ENCODE assay signal across 8 cellular contexts in the genomic region with DNA sequence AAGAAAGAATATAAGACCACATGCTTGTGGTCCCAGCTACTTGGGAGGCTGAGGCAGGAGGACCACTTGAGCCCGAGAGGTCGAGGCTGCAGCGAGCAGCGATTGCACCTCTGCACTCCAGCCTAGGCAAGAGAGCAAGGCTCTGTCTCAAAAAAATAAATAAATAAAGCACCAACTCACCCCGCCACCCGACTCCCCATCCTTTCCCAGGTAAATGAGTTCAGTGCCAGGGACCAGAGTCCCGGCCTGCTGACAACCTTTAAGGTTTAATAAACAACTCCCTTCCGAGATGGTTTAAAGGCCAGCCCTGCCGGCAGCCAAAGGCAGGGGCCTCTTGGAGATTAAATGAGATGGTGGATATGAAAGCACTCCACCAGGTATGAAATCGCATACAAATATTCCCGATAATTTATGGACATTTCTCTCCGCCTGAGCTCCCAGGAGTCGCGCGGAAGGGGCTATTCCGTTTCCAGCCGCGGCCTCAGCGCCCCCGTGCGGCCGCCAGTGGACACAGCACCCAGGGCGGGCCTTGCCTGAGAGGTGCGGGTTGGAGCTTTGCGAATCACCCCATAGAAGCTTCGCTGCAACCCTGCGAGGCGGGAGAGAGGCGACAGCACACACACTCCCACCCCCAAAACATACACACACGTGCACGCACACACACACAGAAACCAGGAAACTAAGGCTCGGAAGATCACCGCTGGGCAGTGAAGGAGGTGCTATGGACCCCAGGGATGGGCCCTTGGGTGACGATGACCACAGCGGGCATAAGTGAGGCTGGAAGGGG. TPM values are rescaled to one million over a fixed set of nuclear protein-coding genes. Genes with fewer than 3 reads are reported as not detected.
A peak's percentile ranks its signal among the peaks of the same experiment; 100 is the strongest.
DNase-seq lines count a peak whose midpoint lies in the region; ATAC-seq and TF ChIP-seq lines count a peak whose summit lies in the region.

No MANE protein-coding gene starts in this region.

- RAD21 ChIA-PET in HCT116 (lab: Charles Lee; ENCODE audit: low non-redundant PET in 1 of 2, low total read pairs in 2 of 2, uncharacterized antibody in 2 of 2, unreplicated experiment in 2 of 2) = interaction anchor here (0.6 to 1.1 kb wide), 4 partner anchors 109 to 904 kb away, joined by 3 to 6 read pairs (median 4); no protein-coding TSS in a partner anchor

- H3K27ac ChIP-seq in BLaER1 (no peak overlapping the region), HCT116 (ENCODE audit: low read depth, low read length) (no peak overlapping the region), OCI-LY7 (ENCODE audit: low read depth, low read length, poor library complexity, severe bottlenecking) (no peak overlapping the region), transverse colon (no peak overlapping the region)

- no peak for TF ChIP-seq POLR2A in HCT116 (IDR thresholded peaks at IDR 0.05; ENCODE audit: borderline replicate concordance, extremely low read depth, insufficient read depth, insufficient read length)
- no peak for TF ChIP-seq POLR2A in transverse colon (IDR thresholded peaks at IDR 0.05)

- H2AFZ ChIP-seq in HCT116 (ENCODE audit: low read depth, low read length, poor library complexity, severe bottlenecking) (peak overlapping the region; percentile 92), OCI-LY7 (ENCODE audit: low read length) (no peak overlapping the region)

- H3K9me3 Mint-ChIP-seq in activated T-cell treated with anti-CD3 and anti-CD28 coated beads, Interleukin-2, amount 50 U/mL, for 24 hours = no peaks in the 10 kb centered on the region
- no peaks in the 10 kb centered on the region for H3K9me3 Mint-ChIP-seq in naive thymus-derived CD8-positive, alpha-beta T cell

- BruUV-seq in HCT116 (replicated peaks; lab: Mats Ljungman, UMichigan) (no TSS peak), OCI-LY7 (replicated peaks; lab: Mats Ljungman, UMichigan) (no TSS peak)

- in situ Hi-C loops in transverse colon (cut with MboI; ENCODE audit: low pct_ligation_motif_present in 1 of 4, low pct_unique_long_range_greater_than_20kb in 1 of 4, low sequenced_read_pairs in 3 of 4) = loop anchor here (10.0 to 25.0 kb wide), 3 partner anchors 163 to 762 kb away; partner anchors contain the start of genes BTBD17 (in 2 of the 4) and GPR142 (in 2 of the 4)

- CTCF ChIA-PET in HCT116 (lab: Charles Lee) = interaction anchor here (0.6 to 2.5 kb wide), 35 partner anchors 10 to 1472 kb away, joined by 3 to 55 read pairs (median 4); partner anchors contain the start of genes GPR142 and TTYH2
- CTCF ChIA-PET in OCI-LY7 (lab: Charles Lee; ENCODE audit: unreplicated experiment) = interaction anchor here (0.8 to 1.1 kb wide), 2 partner anchors 8 to 10 kb away, joined by 3 read pairs; no protein-coding TSS in a partner anchor

- peaks cover 43% of the 10 kb centered on the region for H3K27me3 Mint-ChIP-seq in activated T-cell treated with anti-CD3 and anti-CD28 coated beads, Interleukin-2, amount 50 U/mL, for 24 hours
- H3K27me3 Mint-ChIP-seq in naive thymus-derived CD8-positive, alpha-beta T cell = peaks cover 9 to 67% (median 20%) of the 10 kb centered on the region in 5 donors

- H3K4me3 Mint-ChIP-seq in activated T-cell treated with anti-CD3 and anti-CD28 coated beads, Interleukin-2, amount 50 U/mL, for 24 hours = no peak overlapping the region
- peak overlapping the region in 6 of 10 donors; percentile 9 to 85 (median 20) for H3K4me3 Mint-ChIP-seq in naive thymus-derived CD8-positive, alpha-beta T cell

- WGBS in transverse colon (ENCODE audit: low coverage in 1 of 2), 2 donors = 20 to 57% methylated on average over 7 to 34 of the region's 35 CpGs

- ATAC-seq in HCT116 = peak; percentile 82
- peak; percentile 53 for ATAC-seq in esophagus mucosa
- peak; percentile 44 to 51 for ATAC-seq in naive thymus-derived CD8-positive, alpha-beta T cell
- no peak for ATAC-seq in HG03520 (IDR thresholded peaks at IDR 0.05; ENCODE audit: unreplicated experiment)

- H3K4me3 ChIP-seq in BLaER1 (no peak overlapping the region), HCT116 (replicated peaks in 1 of 2; ENCODE audit: low read depth in 1 of 2, low read length in 2 of 2) (peak overlapping the region in 1 of 2 experiments; percentile 21; a peak in 2 of 4 replicates), OCI-LY7 (ENCODE audit: low read depth, low read length, poor library complexity, severe bottlenecking) (no peak overlapping the region), transverse colon (no peak overlapping the region)

- peaks cover 12% of the 10 kb centered on the region for H3K36me3 Mint-ChIP-seq in activated T-cell treated with anti-CD3 and anti-CD28 coated beads, Interleukin-2, amount 50 U/mL, for 24 hours (ENCODE audit: low read depth)
- H3K36me3 Mint-ChIP-seq in naive thymus-derived CD8-positive, alpha-beta T cell = peaks cover 3 to 9% (median 4%) of the 10 kb centered on the region in 3 donors

- H3K9me3 ChIP-seq in BLaER1 = no peaks in the 10 kb centered on the region
- H3K9me3 ChIP-seq in HCT116 (ENCODE audit: control insufficient read depth in 1 of 2, insufficient read depth in 1 of 2, low read depth in 1 of 2, low read length in 2 of 2) = no peaks in the 10 kb centered on the region
- no peaks in the 10 kb centered on the region for H3K9me3 ChIP-seq in OCI-LY7 (ENCODE audit: low read length)
- H3K9me3 ChIP-seq in transverse colon = no peaks in the 10 kb centered on the region

- H3K27me3 ChIP-seq in BLaER1 (no peaks in the 10 kb centered on the region; the same call in 1 of the 2 replicates), HCT116 (ENCODE audit: insufficient read depth, low read length) (peaks cover 25% of the 10 kb centered on the region; the same call in 1 of the 2 replicates), transverse colon (peaks cover 53% of the 10 kb centered on the region)

- intact Hi-C loops in HCT116 (cut with micrococcal nuclease) = loop anchor here (5.0 kb wide), 1 partner anchor 107 kb away; no protein-coding TSS in a partner anchor
- intact Hi-C loops in OCI-LY7 (cut with micrococcal nuclease; ENCODE audit: unreplicated experiment) = loop anchor here (1.0 kb wide), 1 partner anchor 109 kb away; no protein-coding TSS in a partner anchor
- intact Hi-C loops in transverse colon (cut with DNase I; ENCODE audit: low total_unique reads) = loop anchor here (10.0 kb wide), 2 partner anchors 95 to 165 kb away; partner anchors contain the start of genes BTBD17 and GPR142

- DNase-seq in HCT116 (ENCODE audit: low read depth, low spot score) (no peak), OCI-LY7 (ENCODE audit: low spot score) (peak; percentile 64), transverse colon (peak; percentile 72)
- DNase-seq in activated T-cell treated with anti-CD3 and anti-CD28 coated beads, Interleukin-2, amount 50 U/mL, for 24 hours = peak; percentile 81
- peak in 9 of 10 donors; percentile 36 to 63 (median 56) for DNase-seq in naive thymus-derived CD8-positive, alpha-beta T cell

- peaks cover 11% of the 10 kb centered on the region for H3K79me2 ChIP-seq in HCT116 (ENCODE audit: insufficient read depth, low read length)
- peaks cover 11% of the 10 kb centered on the region for H3K79me2 ChIP-seq in OCI-LY7 (ENCODE audit: insufficient read depth, low read depth, low read length)

- H3K4me2 ChIP-seq in BLaER1 (peak overlapping the region; percentile 64), HCT116 (ENCODE audit: low read length) (peak overlapping the region; percentile 61), OCI-LY7 (ENCODE audit: low read length) (no peak overlapping the region)

- no peak for TF ChIP-seq EP300 in transverse colon (IDR thresholded peaks at IDR 0.05; ENCODE audit: low read depth)

- TF ChIP-seq CTCF in HCT116 (IDR thresholded peaks at IDR 0.05 in 2 of 3, conservative IDR thresholded peaks at IDR 0.05 in 1 of 3; ENCODE audit: borderline replicate concordance in 1 of 3, insufficient read depth in 1 of 3, low read depth in 2 of 3, low read length in 2 of 3) (peak; percentile 82 to 100 (median 100)), OCI-LY7 (conservative IDR thresholded peaks at IDR 0.05; ENCODE audit: low read length) (peak; percentile 100), transverse colon (IDR thresholded peaks at IDR 0.05) (peak; percentile 87 to 98 (median 96))

- H3K4me1 ChIP-seq in BLaER1 (peaks cover 25% of the 10 kb centered on the region), HCT116 (ENCODE audit: control insufficient read depth in 1 of 2, insufficient read depth in 2 of 2, low read length in 2 of 2) (peaks cover 0 to 14% of the 10 kb centered on the region in 2 experiments; a peak in 2 of 4 replicates), OCI-LY7 (ENCODE audit: insufficient read depth, low read length, poor library complexity, severe bottlenecking) (peaks cover 4% of the 10 kb centered on the region), transverse colon (peaks cover 2 to 21% (median 11%) of the 10 kb centered on the region in 4 donors)

- H3K9ac ChIP-seq in BLaER1 (no peak overlapping the region), HCT116 (ENCODE audit: low read length) (no peak overlapping the region)

- POLR2A ChIA-PET in HCT116 (lab: Charles Lee) (interaction anchor here (0.8 to 1.4 kb wide), 4 partner anchors 10 to 109 kb away, joined by 3 to 5 read pairs (median 4); partner anchors contain the start of gene TTYH2), OCI-LY7 (lab: Charles Lee) (interaction anchor here (0.6 kb wide), 1 partner anchor 421 kb away, joined by 3 read pairs; no protein-coding TSS in a partner anchor)
- POLR2A ChIA-PET in naive thymus-derived CD8-positive, alpha-beta T cell (lab: Charles Lee) = interaction anchor here (1.7 kb wide), 1 partner anchor 607 kb away, joined by 5 read pairs; no protein-coding TSS in a partner anchor

- peaks cover 9% of the 10 kb centered on the region for H4K20me1 ChIP-seq in BLaER1
- H4K20me1 ChIP-seq in HCT116 (ENCODE audit: insufficient read depth) = no peaks in the 10 kb centered on the region
- H4K20me1 ChIP-seq in OCI-LY7 (ENCODE audit: insufficient read depth, low read length) = peaks cover 5% of the 10 kb centered on the region; the same call in 1 of the 2 replicates

- peak; percentile 80 for TF ChIP-seq RAD21 in HCT116 (IDR thresholded peaks at IDR 0.05; ENCODE audit: low read depth)

- no peak overlapping the region for H3K27ac Mint-ChIP-seq in activated T-cell treated with anti-CD3 and anti-CD28 coated beads, Interleukin-2, amount 50 U/mL, for 24 hours
- peak overlapping the region in 2 of 10 donors; percentile 57 to 69 for H3K27ac Mint-ChIP-seq in naive thymus-derived CD8-positive, alpha-beta T cell

- H3K4me1 Mint-ChIP-seq in activated T-cell treated with anti-CD3 and anti-CD28 coated beads, Interleukin-2, amount 50 U/mL, for 24 hours (ENCODE audit: low read depth) = peaks cover 8% of the 10 kb centered on the region
- peaks cover 10 to 24% (median 16%) of the 10 kb centered on the region in 4 donors for H3K4me1 Mint-ChIP-seq in naive thymus-derived CD8-positive, alpha-beta T cell

- H3K9me2 ChIP-seq in HCT116 (ENCODE audit: insufficient read depth) = no peaks in the 10 kb centered on the region
- no peaks in the 10 kb centered on the region for H3K9me2 ChIP-seq in OCI-LY7 (ENCODE audit: insufficient read depth, low read length)

- H3K36me3 ChIP-seq in BLaER1 (peaks cover 5% of the 10 kb centered on the region), HCT116 (ENCODE audit: control insufficient read depth in 1 of 2, insufficient read depth in 2 of 2, low read length in 2 of 2) (peaks cover 0 to 8% of the 10 kb centered on the region in 2 experiments; a peak in 3 of 4 replicates), OCI-LY7 (ENCODE audit: insufficient read depth, low read length) (peaks cover 9% of the 10 kb centered on the region), transverse colon (no peaks in the 10 kb centered on the region)

RNA-seq across cellular contexts. Expression of gene RPL38, which starts 4.0 kb away (rescaled TPM):
- 1,628 TPM for total RNA-seq in HCT116 (2021; ENCODE audit: unreplicated experiment)
- polyA plus RNA-seq in HCT116 (2012) = 6,393 and 7,467 TPM in 2 replicates
- total RNA-seq in OCI-LY7 (2014; rRNA removed; shearing (Covaris generic)) = 4,732 and 5,467 TPM in 2 replicates
- 1,845 and 1,913 TPM in 2 replicates for total RNA-seq in OCI-LY7 (2022)
- total RNA-seq in esophagus mucosa = 1,104 TPM
- total RNA-seq in naive thymus-derived CD8-positive, alpha-beta T cell = 1,000 to 10,000 TPM; 2,061 to 2,154 TPM
- 1,000 to 10,000 TPM; 2,282 to 2,688 (median 2,624) TPM for polyA plus RNA-seq in naive thymus-derived CD8-positive, alpha-beta T cell
- total RNA-seq in transverse colon = 100 to 1,000 TPM in 3 of 4 donors, 10 to 100 TPM in 1; 65.1 to 310 (median 203) TPM

RNA-seq across cellular contexts. Expression of gene TTYH2, which starts 13.9 kb away (rescaled TPM):
- 10.8 TPM for total RNA-seq in HCT116 (2021; ENCODE audit: unreplicated experiment)
- 7.9 and 8.2 TPM in 2 replicates for polyA plus RNA-seq in HCT116 (2012)
- 1.7 and 3.1 TPM in 2 replicates for total RNA-seq in OCI-LY7 (2014; rRNA removed; shearing (Covaris generic))
- 3.8 and 4.3 TPM in 2 replicates for total RNA-seq in OCI-LY7 (2022)
- 0.88 TPM for total RNA-seq in esophagus mucosa
- total RNA-seq in naive thymus-derived CD8-positive, alpha-beta T cell = 1 to 10 TPM; 7.5 to 9.6 TPM
- 1 to 10 TPM in 2 of 3 donors, under 1 TPM in 1; 0.57 to 2.2 (median 1.8) TPM for polyA plus RNA-seq in naive thymus-derived CD8-positive, alpha-beta T cell
- 1 to 10 TPM in 2 of 4 donors, under 1 TPM in 2; 0.37 to 5.2 (median 2.3) TPM for total RNA-seq in transverse colon
